ENCODE assay signal across 13 cellular contexts in the genomic region with DNA sequence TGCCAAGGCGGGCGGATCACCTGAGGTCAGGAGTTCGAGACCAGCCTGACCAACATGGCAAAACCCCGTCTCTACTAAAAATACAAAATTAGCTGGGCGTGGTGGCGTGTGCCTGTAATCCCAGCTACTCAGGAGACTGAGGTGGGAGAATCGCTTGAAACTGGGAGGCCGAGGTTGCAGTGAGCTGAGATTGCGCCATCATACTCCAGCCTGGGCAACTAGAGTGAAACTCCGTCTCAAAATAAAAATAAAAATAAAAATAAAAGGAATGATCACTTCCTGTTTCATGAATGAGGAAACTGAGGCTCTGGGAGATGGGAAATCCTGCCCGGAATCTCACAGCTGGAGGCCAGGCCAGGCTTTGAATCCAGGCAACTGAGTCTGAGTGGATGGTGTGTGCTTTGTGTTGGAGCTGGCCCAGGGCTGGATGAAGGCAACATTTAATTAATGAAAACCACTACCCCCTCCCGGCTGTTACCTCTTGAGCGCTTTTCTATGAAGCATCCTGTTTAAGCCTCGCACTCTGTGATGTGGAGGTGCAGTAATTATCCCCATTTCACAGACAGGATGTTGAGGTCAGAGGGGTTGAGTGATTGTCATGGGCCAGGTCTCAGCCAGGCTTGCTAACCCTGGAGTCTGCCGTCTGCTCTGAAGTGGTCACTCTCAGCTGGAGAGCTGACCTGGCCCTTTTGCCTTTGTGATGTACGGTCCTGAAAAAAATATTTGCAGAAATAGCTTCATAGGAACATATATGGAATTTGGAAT. TPM values are rescaled to one million over a fixed set of nuclear protein-coding genes. Genes with fewer than 3 reads are reported as not detected.
DNase-seq lines count a peak whose midpoint lies in the region; ATAC-seq, FAIRE-seq and TF ChIP-seq lines count a peak whose summit lies in the region.
"Had no signal": no experiment of that assay in that cellular context is flagged by ENCODE, and none has a peak within 500 bp of the region (broad histone marks: within the 10 kb centered on the region; RNA-seq: fewer than 3 reads in every experiment).

No MANE protein-coding gene starts in this region.

- H3K36me3 Mint-ChIP-seq in Caco-2 (ENCODE audit: insufficient read depth, unreplicated experiment): peaks cover 39% of the 10 kb centered on the region
- H3K36me3 Mint-ChIP-seq in activated B cell treated with CpG ODN at 0.5 μM for 24 hours (ENCODE audit: low read depth): no peaks in the 10 kb centered on the region

- H3K4me2 ChIP-seq in BLaER1: peak overlapping the region; percentile 95
- H3K4me2 ChIP-seq in endothelial cell of umbilical vein (ENCODE audit: insufficient read depth, low read length): no peak overlapping the region

- intact Hi-C loops in Caco-2 (cut with micrococcal nuclease; ENCODE audit: unreplicated experiment) (no loop called here), activated B cell treated with CpG ODN at 0.5 μM for 24 hours (cut with micrococcal nuclease) (no loop called here), endothelial cell of umbilical vein (cut with micrococcal nuclease) (no loop called here)

- peaks cover under 1% of the 10 kb centered on the region; the same call in 1 of the 2 replicates for H3K9me3 ChIP-seq in BLaER1
- no peaks in the 10 kb centered on the region for H3K9me3 ChIP-seq in Caco-2
- no peaks in the 10 kb centered on the region for H3K9me3 ChIP-seq in endothelial cell of umbilical vein (replicated peaks; ENCODE audit: control insufficient read depth, insufficient read depth, low read length)
- H3K9me3 ChIP-seq: neutrophil had no signal

- peaks cover 6% of the 10 kb centered on the region for H3K79me2 ChIP-seq in endothelial cell of umbilical vein (ENCODE audit: control insufficient read depth, insufficient read depth, low read length)

- ATAC-seq in activated B cell treated with CpG ODN at 0.5 μM for 24 hours (ENCODE audit: low read depth): peak; percentile 37
- no peak for ATAC-seq in GM19324 (IDR thresholded peaks at IDR 0.05; ENCODE audit: low FRiP score, unreplicated experiment)

- no peaks in the 10 kb centered on the region for H3K9me1 ChIP-seq in endothelial cell of umbilical vein (replicated peaks; ENCODE audit: control insufficient read depth, extremely low read depth, insufficient read depth, low read length)

- no peak overlapping the region for H3K4me3 Mint-ChIP-seq in Caco-2 (ENCODE audit: unreplicated experiment)
- H3K4me3 Mint-ChIP-seq in activated B cell treated with CpG ODN at 0.5 μM for 24 hours: no peak overlapping the region

- no peaks in the 10 kb centered on the region for H3K27me3 ChIP-seq in BLaER1
- H3K27me3 ChIP-seq in Caco-2 (replicated peaks; ENCODE audit: control insufficient read depth, insufficient read depth, low read length): no peaks in the 10 kb centered on the region
- H3K27me3 ChIP-seq in endothelial cell of umbilical vein (ENCODE audit: control insufficient read depth in 2 of 2, insufficient read depth in 2 of 2, low read length in 2 of 2): no peaks in the 10 kb centered on the region
- H3K27me3 ChIP-seq: neutrophil had no signal

- peaks cover 100% of the 10 kb centered on the region for H3K4me1 ChIP-seq in BLaER1
- H3K4me1 ChIP-seq in Caco-2: peaks cover 54% of the 10 kb centered on the region
- H3K4me1 ChIP-seq in endothelial cell of umbilical vein (ENCODE audit: control insufficient read depth, extremely low read depth, insufficient read depth, low read length): no peaks in the 10 kb centered on the region

- H3K27me3 Mint-ChIP-seq in Caco-2 (ENCODE audit: insufficient read depth, unreplicated experiment) (no peaks in the 10 kb centered on the region), activated B cell treated with CpG ODN at 0.5 μM for 24 hours (no peaks in the 10 kb centered on the region)

- DNase-seq in Caco-2 (no peak), activated B cell treated with CpG ODN at 0.5 μM for 24 hours (no peak), endothelial cell of umbilical vein (ENCODE audit: low read depth, low spot score) (no peak), NCI-H2196 (lab: John Stamatoyannopoulos, UW; ENCODE audit: unreplicated experiment) (no peak), H54 (ENCODE audit: insufficient read length, low spot score) (no peak), frontal cortex (ENCODE audit: low spot score in 2 of 2) (no peak)
- DNase-seq: foreskin melanocyte, Karpas-422 had no signal

- H3K27ac Mint-ChIP-seq in Caco-2 (ENCODE audit: unreplicated experiment) (peak overlapping the region; percentile 90), activated B cell treated with CpG ODN at 0.5 μM for 24 hours (no peak overlapping the region)

- BruUV-seq in Caco-2 (replicated peaks; lab: Mats Ljungman, UMichigan) (no TSS peak), endothelial cell of umbilical vein (replicated peaks; lab: Mats Ljungman, UMichigan) (no TSS peak)

- TF ChIP-seq POLR2A in endothelial cell of umbilical vein (IDR thresholded peaks at IDR 0.05; ENCODE audit: low read depth, low read length): no peak
- no peak for TF ChIP-seq POLR2A in H54 (IDR thresholded peaks at IDR 0.05; ENCODE audit: low read depth, low read length)

- POLR2A ChIA-PET in Caco-2 (lab: Charles Lee) (no interaction called here), activated B cell treated with CpG ODN at 0.5 μM for 24 hours (lab: Charles Lee) (no interaction called here), endothelial cell of umbilical vein (lab: Charles Lee) (no interaction called here)

- CTCF ChIA-PET in Caco-2 (lab: Charles Lee) (interaction anchor here (0.8 kb wide), 1 partner anchor 14 kb away, joined by 3 read pairs; no protein-coding TSS in a partner anchor), activated B cell treated with CpG ODN at 0.5 μM for 24 hours (lab: Charles Lee) (no interaction called here), endothelial cell of umbilical vein (lab: Charles Lee) (no interaction called here)

- no peaks in the 10 kb centered on the region for H3K9me3 Mint-ChIP-seq in Caco-2 (ENCODE audit: unreplicated experiment)
- H3K9me3 Mint-ChIP-seq in activated B cell treated with CpG ODN at 0.5 μM for 24 hours: no peaks in the 10 kb centered on the region

- dilution Hi-C loops in endothelial cell of umbilical vein (cut with MboI; ENCODE audit: extremely low pct_ligation_motif_present, low sequenced_read_pairs): no loop called here

- H3K36me3 ChIP-seq in BLaER1 (peaks cover 46% of the 10 kb centered on the region), Caco-2 (ENCODE audit: control insufficient read depth, insufficient read depth, low read length) (0 out of 2 replicates have a peak, but pooled peaks cover 2% of the 10 kb centered on the region), endothelial cell of umbilical vein (ENCODE audit: control insufficient read depth in 2 of 2, extremely low read depth in 1 of 2, insufficient read depth in 2 of 2, low read length in 2 of 2) (no peaks in the 10 kb centered on the region)
- H3K36me3 ChIP-seq: neutrophil had no signal

- H3K4me1 Mint-ChIP-seq in Caco-2 (ENCODE audit: low read depth, unreplicated experiment) (peaks cover 69% of the 10 kb centered on the region), activated B cell treated with CpG ODN at 0.5 μM for 24 hours (peaks cover 27% of the 10 kb centered on the region)

- H3K4me3 ChIP-seq in BLaER1 (no peak overlapping the region), Caco-2 (ENCODE audit: low read depth, low read length) (no peak overlapping the region), endothelial cell of umbilical vein (replicated peaks in 1 of 3; ENCODE audit: insufficient read depth in 1 of 3, low read depth in 1 of 3, low read length in 3 of 3) (no peak overlapping the region)

- no peak overlapping the region for H2AFZ ChIP-seq in endothelial cell of umbilical vein (ENCODE audit: low read depth, low read length)

- H3K9ac ChIP-seq in BLaER1: no peak overlapping the region
- H3K9ac ChIP-seq in endothelial cell of umbilical vein (replicated peaks; ENCODE audit: extremely low read depth, insufficient read depth, low read length): no peak overlapping the region

- H3K27ac ChIP-seq in BLaER1 (no peak overlapping the region), endothelial cell of umbilical vein (ENCODE audit: insufficient read depth, low read depth, low read length) (no peak overlapping the region)
- H3K27ac ChIP-seq: neutrophil had no signal

- FAIRE-seq in endothelial cell of umbilical vein (lab: Jason Lieb, UNC) (peak; percentile 62), H54 (lab: Jason Lieb, UNC) (no peak), frontal cortex (lab: Jason Lieb, UNC) (no peak)
- FAIRE-seq: RCC 7860, TTC549 had no signal

- TF ChIP-seq CTCF in Caco-2 (IDR thresholded peaks at IDR 0.05; ENCODE audit: insufficient read depth in 1 of 2, low read depth in 1 of 2, low read length in 1 of 2, severe bottlenecking in 1 of 2, unreplicated experiment in 1 of 2) (no peak), activated B cell treated with CpG ODN at 0.5 μM for 24 hours (IDR thresholded peaks at IDR 0.05) (no peak), endothelial cell of umbilical vein (IDR thresholded peaks at IDR 0.05; ENCODE audit: extremely low read depth in 1 of 2, insufficient read depth in 1 of 2, low read depth in 1 of 2, low read length in 2 of 2) (no peak)

- peaks cover 100% of the 10 kb centered on the region for H4K20me1 ChIP-seq in BLaER1
- no peaks in the 10 kb centered on the region for H4K20me1 ChIP-seq in endothelial cell of umbilical vein (replicated peaks; ENCODE audit: control insufficient read depth, extremely low read depth, insufficient read depth, low read length)

TF ChIP-seq in endothelial cell of umbilical vein, 7 proteins besides CTCF, POLR2A, EP300 and RAD21:
- TF ChIP-seq FOS (IDR thresholded peaks at IDR 0.05; ENCODE audit: borderline replicate concordance, insufficient read depth, low read length) (no peak), POLR2AphosphoS5 (IDR thresholded peaks at IDR 0.05; ENCODE audit: insufficient read depth, low read depth, low read length) (no peak), GATA2 (IDR thresholded peaks at IDR 0.05; ENCODE audit: insufficient read depth, insufficient read length, low read depth, low read length) (no peak), EZH2 (IDR thresholded peaks at IDR 0.05; ENCODE audit: borderline replicate concordance, low read depth, low read length, severe bottlenecking) (no peak)

RNA-seq across cellular contexts. Expression of a gene that starts 27.8 kb away (rescaled TPM):
- 94.3 TPM in 2 replicates for total RNA-seq in Caco-2 (2022)
- total RNA-seq in activated B cell treated with CpG ODN at 0.5 μM for 24 hours: 7.7 and 8.7 TPM in 2 replicates
- total RNA-seq in endothelial cell of umbilical vein: 44.3 and 51.8 TPM in 2 replicates
- polyA plus RNA-seq in endothelial cell of umbilical vein: 35.1 and 40.0 TPM in 2 replicates
- 18.3 and 23.0 TPM in 2 replicates for polyA plus RNA-seq in endothelial cell of umbilical vein (2011; cell fraction: cytosol; rRNA removed)
- 31.9 and 36.6 TPM in 2 replicates for polyA plus RNA-seq in endothelial cell of umbilical vein (2011; cell fraction: nucleus; rRNA removed)
- 34.5 and 37.8 TPM in 2 replicates for polyA plus RNA-seq in endothelial cell of umbilical vein (2012)
- 47.7 and 66.2 TPM in 2 replicates for polyA minus RNA-seq in endothelial cell of umbilical vein
- polyA minus RNA-seq in endothelial cell of umbilical vein (2011; cell fraction: cytosol; rRNA and poly(A)+ RNA removed): 27.9 TPM
- 26.7 and 48.6 TPM in 2 replicates for polyA minus RNA-seq in endothelial cell of umbilical vein (2011; cell fraction: nucleus; rRNA and poly(A)+ RNA removed)
- 10.2 TPM for total RNA-seq in frontal cortex
